In genomic region chr4:38868055-38868965, GRCh38 we compare ENCODE assay signal across 8 cellular contexts. TPM values are rescaled to one million over a fixed set of nuclear protein-coding genes. Genes with fewer than 3 reads are reported as not detected.
DNase-seq lines count a peak whose midpoint lies in the region; ATAC-seq lines count a peak whose summit lies in the region.

No MANE protein-coding gene starts in this region.

- H3K9me3 ChIP-seq in iPS-18c (ENCODE audit: control insufficient read depth, insufficient read depth, low read length) (no peaks in the 10 kb centered on the region), skeletal muscle satellite cell (replicated peaks; ENCODE audit: low read length) (no peaks in the 10 kb centered on the region)

- peaks cover 35% of the 10 kb centered on the region for H3K36me3 ChIP-seq in skeletal muscle satellite cell (ENCODE audit: insufficient read depth, low read length)

- ATAC-seq in HG02884 (IDR thresholded peaks at IDR 0.05; ENCODE audit: unreplicated experiment) (peak; percentile 19), HG03571 (IDR thresholded peaks at IDR 0.05; ENCODE audit: unreplicated experiment) (no peak)

- peak overlapping the region; percentile 90 for H3K4me2 ChIP-seq in skeletal muscle satellite cell (ENCODE audit: low read length)

- H3K9ac ChIP-seq in skeletal muscle satellite cell (ENCODE audit: low read depth, low read length), result peak overlapping the region; percentile 98

- DNase-seq in Ammon's horn (ENCODE audit: low spot score), result peak; percentile 34
- peak; percentile 34 for DNase-seq in amniotic epithelial cell (ENCODE audit: low read depth)
- DNase-seq in cerebellar cortex (ENCODE audit: low spot score), result no peak
- no peak for DNase-seq in RPMI8226

- peak overlapping the region; percentile 66 for H3K4me3 ChIP-seq in iPS-18c (ENCODE audit: insufficient read depth, low read depth, low read length)
- peak overlapping the region; percentile 88 for H3K4me3 ChIP-seq in skeletal muscle satellite cell (ENCODE audit: low read length)

- peaks cover 48% of the 10 kb centered on the region for H3K4me1 ChIP-seq in skeletal muscle satellite cell (ENCODE audit: control insufficient read depth, insufficient read depth, low read length)

- H3K27me3 ChIP-seq in skeletal muscle satellite cell (ENCODE audit: control insufficient read depth, insufficient read depth, low read length), result no peaks in the 10 kb centered on the region

RNA-seq across cellular contexts. Expression of gene FAM114A1, which starts 0.7 kb away (rescaled TPM):
- 193 and 212 TPM in 2 replicates for total RNA-seq in skeletal muscle satellite cell (2012; rRNA removed)

RNA-seq across cellular contexts. Expression of gene TLR6, which starts 11.7 kb away (rescaled TPM):
- 3.0 and 3.7 TPM in 2 replicates for total RNA-seq in skeletal muscle satellite cell (2012; rRNA removed)

Comparison
In these comparisons a context has a peak if more than half of its experiments do, and no peak if none do; other contexts are left out.
1. DNase-seq: peak in Ammon's horn (single experiment) and amniotic epithelial cell (single experiment); none in cerebellar cortex (single experiment) and RPMI8226 (single experiment).